ENCODE assay signal across 9 cellular contexts in genomic region chr5:131795128-131795719, GRCh38. TPM values are rescaled to one million over a fixed set of nuclear protein-coding genes. Genes with fewer than 3 reads are reported as not detected.
DNase-seq lines count a peak whose midpoint lies in the region; ATAC-seq lines count a peak whose summit lies in the region.
"Had no signal": no experiment of that assay in that cellular context is flagged by ENCODE, and none has a peak within 500 bp of the region (broad histone marks: within the 10 kb centered on the region; RNA-seq: fewer than 3 reads in every experiment).

No MANE protein-coding gene starts in this region.

- DNase-seq in stimulated activated naive CD8-positive, alpha-beta T cell treated with anti-CD3 and anti-CD28 coated beads, Interleukin-15, Interleukin-2, amounts not matched to agents 100 U/mL and 50 U/mL, for 24 hours: no peak
- DNase-seq in adipocyte (ENCODE audit: low read depth): peak; percentile 39
- DNase-seq in DMS53 treated with DMSO at 0.1 percent for 48 hours (lab: John Stamatoyannopoulos, UW; ENCODE audit: unreplicated experiment): no peak
- no peak for DNase-seq in sciatic nerve (ENCODE audit: low spot score)
- no peak for DNase-seq in GOT3 (lab: John Stamatoyannopoulos, UW)
- DNase-seq: NCI-H2029 treated with DMSO at 0.1 percent for 48 hours had no signal

- no peaks in the 10 kb centered on the region for H3K9me3 Mint-ChIP-seq in stimulated activated naive CD8-positive, alpha-beta T cell treated with anti-CD3 and anti-CD28 coated beads, Interleukin-15, Interleukin-2, amounts not matched to agents 100 ng/mL and 50 ng/mL, for 24 hours

- H3K27ac ChIP-seq in mesodermal cell (ENCODE audit: low read depth, low read length, severe bottlenecking): no peak overlapping the region

- no peaks in the 10 kb centered on the region for H3K27me3 ChIP-seq in adipocyte (replicated peaks; ENCODE audit: control insufficient read depth, insufficient read depth, low read length)

- H3K4me3 ChIP-seq in adipocyte (ENCODE audit: low read length): peak overlapping the region; percentile 90
- peak overlapping the region; percentile 84 for H3K4me3 ChIP-seq in mesodermal cell (ENCODE audit: extremely low read depth, insufficient read depth, low read length, poor library complexity, severe bottlenecking)

- peaks cover 29% of the 10 kb centered on the region for H3K4me1 ChIP-seq in adipocyte (ENCODE audit: control insufficient read depth, insufficient read depth, low read length)
- H3K4me1 ChIP-seq in mesodermal cell (ENCODE audit: control insufficient read depth, insufficient read depth, low read length, poor library complexity, severe bottlenecking): no peaks in the 10 kb centered on the region

- H3K9me3 ChIP-seq in adipocyte (ENCODE audit: control insufficient read depth, low read length) (no peaks in the 10 kb centered on the region), mesodermal cell (ENCODE audit: control insufficient read depth, low read length) (no peaks in the 10 kb centered on the region)

- H3K9ac ChIP-seq in adipocyte (ENCODE audit: low read length): peak overlapping the region; percentile 99

- H3K36me3 ChIP-seq in adipocyte (ENCODE audit: control insufficient read depth, insufficient read depth, low read length, severe bottlenecking): peaks cover 5% of the 10 kb centered on the region
- H3K36me3 ChIP-seq in mesodermal cell (ENCODE audit: control insufficient read depth, insufficient read depth, low read length): peaks cover 12% of the 10 kb centered on the region

- H3K27ac Mint-ChIP-seq in stimulated activated naive CD8-positive, alpha-beta T cell treated with anti-CD3 and anti-CD28 coated beads, Interleukin-15, Interleukin-2, amounts not matched to agents 100 ng/mL and 50 ng/mL, for 24 hours: no peak overlapping the region

- peak overlapping the region; percentile 93 for H3K4me3 Mint-ChIP-seq in stimulated activated naive CD8-positive, alpha-beta T cell treated with anti-CD3 and anti-CD28 coated beads, Interleukin-15, Interleukin-2, amounts not matched to agents 100 ng/mL and 50 ng/mL, for 24 hours

- 98 to 100% methylated on average over 3 to 4 of the region's 7 CpGs for WGBS in mesodermal cell (ENCODE audit: insufficient coverage in 2 of 2), 2 experiments

- H3K4me1 Mint-ChIP-seq in stimulated activated naive CD8-positive, alpha-beta T cell treated with anti-CD3 and anti-CD28 coated beads, Interleukin-15, Interleukin-2, amounts not matched to agents 100 ng/mL and 50 ng/mL, for 24 hours (ENCODE audit: low read depth): peaks cover 56% of the 10 kb centered on the region

- no peak for ATAC-seq in stimulated activated naive CD8-positive, alpha-beta T cell treated with anti-CD3 and anti-CD28 coated beads, Interleukin-15, Interleukin-2, amounts not matched to agents 100 U/mL and 50 U/mL, for 24 hours
- ATAC-seq in GM18867 (IDR thresholded peaks at IDR 0.05; ENCODE audit: unreplicated experiment) (no peak), sciatic nerve (no peak)

- peaks cover 28% of the 10 kb centered on the region for H3K36me3 Mint-ChIP-seq in stimulated activated naive CD8-positive, alpha-beta T cell treated with anti-CD3 and anti-CD28 coated beads, Interleukin-15, Interleukin-2, amounts not matched to agents 100 ng/mL and 50 ng/mL, for 24 hours (ENCODE audit: low read depth)

- intact Hi-C loops in sciatic nerve (cut with DNase I): no loop called here

- no peaks in the 10 kb centered on the region for H3K27me3 Mint-ChIP-seq in stimulated activated naive CD8-positive, alpha-beta T cell treated with anti-CD3 and anti-CD28 coated beads, Interleukin-15, Interleukin-2, amounts not matched to agents 100 ng/mL and 50 ng/mL, for 24 hours

RNA-seq across cellular contexts. Expression of gene FNIP1, which starts 1.6 kb away (rescaled TPM):
- 13.3 TPM for polyA plus RNA-seq in mesodermal cell (2013, experiment 1 of 2)
- 13.1 TPM for polyA plus RNA-seq in mesodermal cell (2013, experiment 2 of 2)
- total RNA-seq in sciatic nerve: 39.4 TPM
